In genomic region chr2:219637842-219638185, GRCh38 we compare ENCODE assay signal across 14 cellular contexts.
"Had no signal": no experiment of that assay in that cellular context is flagged by ENCODE, and none has a peak within 500 bp of the region (broad histone marks: within the 10 kb centered on the region; RNA-seq: fewer than 3 reads in every experiment).

No MANE protein-coding gene starts in this region.

- DNase-seq: cortex of kidney; dorsolateral prefrontal cortex; effector CD8-positive, alpha-beta T cell; left lung; mesenchymal stem cell; naive B cell; nephron progenitor cell; small intestine; stimulated activated CD4-positive, alpha-beta T cell treated with anti-CD3 and anti-CD28 coated beads, Interleukin-2, amount 100 ng/mL, for 48 hours; stimulated activated naive CD4-positive, alpha-beta T cell treated with Interleukin-2 at 50 U/mL for 16 hours; trophoblast cell had no signal

- ATAC-seq: esophagus mucosa, left lung had no signal

- H3K27me3 ChIP-seq: dorsolateral prefrontal cortex had no signal

- H3K4me3 ChIP-seq: dorsolateral prefrontal cortex, left lung, lung had no signal

- H3K27ac ChIP-seq: left lung, neutrophil had no signal

- H3K9me3 ChIP-seq: left lung, neutrophil had no signal

- H3K36me3 ChIP-seq: left lung, neutrophil had no signal
